Comparison of ENCODE assay signal across 9 cellular contexts in the genomic region with DNA sequence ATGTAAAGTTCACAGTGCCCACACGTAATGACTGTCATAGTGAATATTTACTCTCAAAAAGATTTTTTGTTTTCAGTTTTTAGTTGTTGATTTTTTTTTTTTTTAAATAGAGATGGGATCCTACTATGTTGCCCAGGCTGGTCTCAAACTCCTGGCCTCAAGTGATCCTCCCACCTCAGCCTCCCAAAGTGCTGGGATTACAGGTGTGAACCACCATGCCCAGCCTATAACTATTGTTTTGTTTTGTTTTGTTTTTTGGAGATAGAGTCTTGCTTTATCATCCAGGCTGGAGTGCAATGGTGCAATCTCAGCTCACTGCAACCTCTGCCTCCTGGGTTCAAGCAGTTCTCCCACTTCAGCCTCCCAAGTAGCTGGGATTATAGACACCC. TPM values are rescaled to one million over a fixed set of nuclear protein-coding genes. Genes with fewer than 3 reads are reported as not detected.
DNase-seq lines count a peak whose midpoint lies in the region; ATAC-seq, FAIRE-seq and TF ChIP-seq lines count a peak whose summit lies in the region.
"Not testable (repeated sequence)": the region's sequence is repeated elsewhere in the genome, so short reads cannot be mapped to it uniquely, and the experiment has no call there.
"Had no signal": no experiment of that assay in that cellular context is flagged by ENCODE, and none has a peak within 500 bp of the region (broad histone marks: within the 10 kb centered on the region; RNA-seq: fewer than 3 reads in every experiment).

No MANE protein-coding gene starts in this region.

- in situ Hi-C loops in HepG2 (cut with HindIII; ENCODE audit: extremely low pct_ligation_motif_present, low pct_unique_long_range_greater_than_20kb); transverse colon (cut with MboI; ENCODE audit: low pct_ligation_motif_present in 1 of 4, low pct_unique_long_range_greater_than_20kb in 1 of 4, low sequenced_read_pairs in 3 of 4): not testable (repeated sequence)

- not testable (repeated sequence) for H3K27me3 ChIP-seq in SJCRH30; dorsolateral prefrontal cortex; HepG2 (ENCODE audit: control insufficient read depth in 1 of 2, insufficient read depth in 2 of 2, low read length in 2 of 2); stomach; transverse colon

- not testable (repeated sequence) for H2AFZ ChIP-seq in HepG2 (ENCODE audit: low read length)

- DNase-seq in SJCRH30; dorsolateral prefrontal cortex; HepG2 (ENCODE audit: low spot score); stomach; transverse colon: not testable (repeated sequence)

- H3K36me3 Mint-ChIP-seq in brain; nephron (ENCODE audit: low read depth): not testable (repeated sequence)

- H3K9me3 ChIP-seq in SJCRH30 (replicated peaks); HepG2 (ENCODE audit: low read length); stomach; transverse colon: not testable (repeated sequence)

- H3K9ac ChIP-seq in HepG2 (ENCODE audit: insufficient read depth, low read depth, low read length) = peak overlapping the region; percentile 48; the same call in 1 of the 2 replicates

- TF ChIP-seq EP300 in HepG2 (IDR thresholded peaks at IDR 0.05; ENCODE audit: low read depth in 2 of 2, low read length in 2 of 2); HepG2 (CRISPR knock-in tag; IDR thresholded peaks at IDR 0.05; ENCODE audit: borderline replicate concordance); stomach (IDR thresholded peaks at IDR 0.05); transverse colon (IDR thresholded peaks at IDR 0.05; ENCODE audit: low read depth): not testable (repeated sequence)

- peak overlapping the region; percentile 74 for H3K4me2 ChIP-seq in HepG2 (ENCODE audit: low read depth, low read length)

- not testable (repeated sequence) for TF ChIP-seq POLR2A in HepG2 (IDR thresholded peaks at IDR 0.05; ENCODE audit: insufficient read depth in 1 of 2, low read depth in 2 of 2, low read length in 2 of 2); stomach (IDR thresholded peaks at IDR 0.05); transverse colon (IDR thresholded peaks at IDR 0.05)

- H3K27me3 Mint-ChIP-seq in brain; nephron (ENCODE audit: low read depth): not testable (repeated sequence)

- peaks cover 46% of the 10 kb centered on the region for H3K4me1 Mint-ChIP-seq in brain
- H3K4me1 Mint-ChIP-seq in nephron = peaks cover 50% of the 10 kb centered on the region

- H4K20me1 ChIP-seq in HepG2 (ENCODE audit: insufficient read depth, low read length) = not testable (repeated sequence)

- not testable (repeated sequence) for TF ChIP-seq RAD21 in HepG2 (CRISPR knock-in tag; IDR thresholded peaks at IDR 0.05)

- POLR2A ChIA-PET in HepG2 (lab: Yijun Ruan, JAX) = interaction anchor here (1.5 kb wide), 1 partner anchor 44 kb away, joined by 8 read pairs; no protein-coding TSS in a partner anchor

- peak overlapping the region in 4 of 5 experiments; percentile 34 to 94 (median 83) for H3K27ac Mint-ChIP-seq in brain
- peak overlapping the region; percentile 63 to 80 (median 73) for H3K27ac Mint-ChIP-seq in nephron

- H3K4me3 Mint-ChIP-seq in brain, nephron: not testable (repeated sequence)

- H3K27ac ChIP-seq in SJCRH30 = peak overlapping the region; percentile 85
- H3K27ac ChIP-seq in dorsolateral prefrontal cortex = peak overlapping the region; percentile 35 to 100 (median 96)
- peak overlapping the region; percentile 71 for H3K27ac ChIP-seq in HepG2 (ENCODE audit: extremely low read length, insufficient read depth, low read length)
- H3K27ac ChIP-seq in stomach = peak overlapping the region in 4 of 5 donors; percentile 31 to 56 (median 40)
- H3K27ac ChIP-seq in transverse colon = peak overlapping the region in 3 of 4 donors; percentile 11 to 35 (median 21)

- 21% methylated on average over 1 of the region's 1 CpG for WGBS in HepG2 (ENCODE audit: low lambda C conversion rate)
- 44 to 91% (median 46%) methylated on average over 1 of the region's 1 CpG for WGBS in stomach, 5 donors
- 80 to 84% methylated on average over 1 of the region's 1 CpG for WGBS in transverse colon (ENCODE audit: low coverage in 1 of 2), 2 donors

- H3K36me3 ChIP-seq in SJCRH30; HepG2 (replicated peaks in 1 of 2; ENCODE audit: control insufficient read depth in 1 of 2, insufficient read depth in 2 of 2, low read length in 2 of 2); stomach; transverse colon: not testable (repeated sequence)

- TF ChIP-seq CTCF in brain (conservative IDR thresholded peaks at IDR 0.05); dorsolateral prefrontal cortex (IDR thresholded peaks at IDR 0.05 in 54 of 56, conservative IDR thresholded peaks at IDR 0.05 in 2 of 56; ENCODE audit: low read depth in 1 of 56, partially characterized antibody in 56 of 56); HepG2 (CRISPR knock-in tag; IDR thresholded peaks at IDR 0.05); nephron (IDR thresholded peaks at IDR 0.05; ENCODE audit: unreplicated experiment in 3 of 3); stomach (IDR thresholded peaks at IDR 0.05); transverse colon (IDR thresholded peaks at IDR 0.05): not testable (repeated sequence)

- BruUV-seq in HepG2 (replicated peaks; lab: Mats Ljungman, UMichigan) = not testable (repeated sequence)

- not testable (repeated sequence) for H3K4me3 ChIP-seq in SJCRH30, dorsolateral prefrontal cortex, stomach, transverse colon
- peak overlapping the region in 1 of 3 experiments; percentile 39; a peak in 2 of 6 replicates for H3K4me3 ChIP-seq in HepG2 (replicated peaks in 1 of 3; ENCODE audit: insufficient read depth in 1 of 3, low read depth in 2 of 3, low read length in 3 of 3)

- not testable (repeated sequence) for FAIRE-seq in HepG2 (lab: Jason Lieb, UNC)

- not testable (repeated sequence) for H3K79me2 ChIP-seq in HepG2 (ENCODE audit: insufficient read depth, low read length)

- not testable (repeated sequence) for H3K9me3 Mint-ChIP-seq in brain, nephron

- intact Hi-C loops in dorsolateral prefrontal cortex (cut with DNase I); HepG2 (cut with micrococcal nuclease; ENCODE audit: unreplicated experiment); stomach (cut with DNase I; ENCODE audit: low total_unique reads); transverse colon (cut with DNase I; ENCODE audit: low total_unique reads): not testable (repeated sequence)

- H3K4me1 ChIP-seq in SJCRH30 (peaks cover 35% of the 10 kb centered on the region), HepG2 (ENCODE audit: insufficient read depth, low read length) (peaks cover 74% of the 10 kb centered on the region), stomach (peaks cover 40 to 81% (median 49%) of the 10 kb centered on the region in 4 donors), transverse colon (peaks cover 5 to 34% (median 8%) of the 10 kb centered on the region in 4 donors)

- CTCF ChIA-PET in HepG2 (lab: Yijun Ruan, JAX; ENCODE audit: low intra/inter-chr PET ratio, low total read pairs) = not testable (repeated sequence)

- ATAC-seq in HepG2 = not testable (repeated sequence)

RNA-seq across cellular contexts. Expression of a gene that starts 50.3 kb away (rescaled TPM):
- not detected in 2 replicates for total RNA-seq in SJCRH30 (2014; rRNA removed; shearing (Covaris generic))
- polyA plus RNA-seq in brain (ENCODE audit: insufficient read depth, low read depth, low replicate concordance) (148 TPM), HepG2 (2011; rRNA removed) (9.8 and 10.0 TPM in 2 replicates), stomach (10 to 100 TPM; 15.0 to 63.3 (median 62.2) TPM)
- total RNA-seq in dorsolateral prefrontal cortex (10 to 100 TPM in 20 of 120 experiments, 1 to 10 TPM in 97, under 1 TPM in 3; 0.82 to 20.2 (median 5.1) TPM), HepG2 (2016; rRNA removed; fragmentation: Illumina TruSeq; extraction: Trizol) (0.70 and 0.95 TPM in 2 replicates), stomach (100 to 1,000 TPM; 104 to 567 (median 188) TPM), transverse colon (100 to 1,000 TPM; 190 to 551 (median 434) TPM)
- total RNA-seq in HepG2 (2016; cell fraction: cytosol; rRNA removed; fragmentation: Illumina TruSeq; extraction: Trizol; ENCODE audit: low read depth) = 0.10 and 0.18 TPM in 2 replicates
- 0.51 and 1.0 TPM in 2 replicates for total RNA-seq in HepG2 (2016; cell fraction: insoluble cytoplasmic fraction; rRNA removed; fragmentation: Illumina TruSeq; extraction: Trizol)
- 0.17 and 0.31 TPM in 2 replicates for total RNA-seq in HepG2 (2016; cell fraction: membrane; rRNA removed; fragmentation: Illumina TruSeq; extraction: Trizol)
- 1.9 and 2.1 TPM in 2 replicates for total RNA-seq in HepG2 (2016; cell fraction: nucleus; rRNA removed; fragmentation: Illumina TruSeq; extraction: Trizol)
- 3.0 and 7.2 TPM in 2 replicates for polyA plus RNA-seq in HepG2 (2011; cell fraction: cytosol; rRNA removed)
- 4.1 and 7.8 TPM in 2 replicates for polyA plus RNA-seq in HepG2 (2011; cell fraction: nucleus; rRNA removed)
- polyA plus RNA-seq in HepG2 (2012) = 25.1 and 45.8 TPM in 2 replicates
- polyA plus RNA-seq in HepG2 (2016; cell fraction: cytosol; fragmentation: Illumina TruSeq; extraction: Trizol; ENCODE audit: low read depth) = 0.11 and 0.24 TPM in 2 replicates
- 0.56 and 1.3 TPM in 2 replicates for polyA plus RNA-seq in HepG2 (2016; cell fraction: insoluble cytoplasmic fraction; fragmentation: Illumina TruSeq; extraction: Trizol; ENCODE audit: low read depth)
- 0.18 and 0.21 TPM in 2 replicates for polyA plus RNA-seq in HepG2 (2016; cell fraction: membrane; fragmentation: Illumina TruSeq; extraction: Trizol; ENCODE audit: low read depth)
- 2.6 and 4.5 TPM in 2 replicates for polyA plus RNA-seq in HepG2 (2016; cell fraction: nucleus; fragmentation: Illumina TruSeq; extraction: Trizol; ENCODE audit: insufficient read depth, low read depth)
- polyA minus RNA-seq in HepG2 (2011; rRNA and poly(A)+ RNA removed; ENCODE audit: low replicate concordance) = 1.1 and 21.8 TPM in 2 replicates
- 16.0 and 28.9 TPM in 2 replicates for polyA minus RNA-seq in HepG2 (2011; cell fraction: cytosol; rRNA and poly(A)+ RNA removed)
- 5.7 and 10.7 TPM in 2 replicates for polyA minus RNA-seq in HepG2 (2011; cell fraction: nucleus; rRNA and poly(A)+ RNA removed)
- total RNA-seq: Right ventricle myocardium superior had no signal
- polyA plus RNA-seq: IgD-negative memory B cell had no signal

RNA-seq across cellular contexts. Expression of a gene that starts 55.9 kb away (rescaled TPM):
- total RNA-seq in SJCRH30 (2014; rRNA removed; shearing (Covaris generic)) = 5.8 and 7.3 TPM in 2 replicates
- 8.3 TPM for polyA plus RNA-seq in brain (ENCODE audit: insufficient read depth, low read depth, low replicate concordance)
- total RNA-seq in dorsolateral prefrontal cortex = 10 to 100 TPM; 22.2 to 62.8 (median 36.2) TPM
- 13.3 and 15.3 TPM in 2 replicates for total RNA-seq in HepG2 (2016; rRNA removed; fragmentation: Illumina TruSeq; extraction: Trizol)
- total RNA-seq in HepG2 (2016; cell fraction: cytosol; rRNA removed; fragmentation: Illumina TruSeq; extraction: Trizol; ENCODE audit: low read depth) = 14.8 and 17.2 TPM in 2 replicates
- 13.7 and 14.2 TPM in 2 replicates for total RNA-seq in HepG2 (2016; cell fraction: insoluble cytoplasmic fraction; rRNA removed; fragmentation: Illumina TruSeq; extraction: Trizol)
- total RNA-seq in HepG2 (2016; cell fraction: membrane; rRNA removed; fragmentation: Illumina TruSeq; extraction: Trizol) = 9.3 and 11.0 TPM in 2 replicates
- 16.2 and 19.2 TPM in 2 replicates for total RNA-seq in HepG2 (2016; cell fraction: nucleus; rRNA removed; fragmentation: Illumina TruSeq; extraction: Trizol)
- 6.6 and 7.2 TPM in 2 replicates for polyA plus RNA-seq in HepG2 (2011; rRNA removed)
- 4.1 and 5.0 TPM in 2 replicates for polyA plus RNA-seq in HepG2 (2011; cell fraction: cytosol; rRNA removed)
- polyA plus RNA-seq in HepG2 (2011; cell fraction: nucleus; rRNA removed) = 5.8 and 10.1 TPM in 2 replicates
- polyA plus RNA-seq in HepG2 (2012) = 5.7 and 6.7 TPM in 2 replicates
- polyA plus RNA-seq in HepG2 (2016; cell fraction: cytosol; fragmentation: Illumina TruSeq; extraction: Trizol; ENCODE audit: low read depth) = 0.63 and 0.68 TPM in 2 replicates
- polyA plus RNA-seq in HepG2 (2016; cell fraction: insoluble cytoplasmic fraction; fragmentation: Illumina TruSeq; extraction: Trizol; ENCODE audit: low read depth) = 7.7 and 7.8 TPM in 2 replicates
- polyA plus RNA-seq in HepG2 (2016; cell fraction: membrane; fragmentation: Illumina TruSeq; extraction: Trizol; ENCODE audit: low read depth) = 1.3 and 1.7 TPM in 2 replicates
- 6.0 and 6.4 TPM in 2 replicates for polyA plus RNA-seq in HepG2 (2016; cell fraction: nucleus; fragmentation: Illumina TruSeq; extraction: Trizol; ENCODE audit: insufficient read depth, low read depth)
- polyA minus RNA-seq in HepG2 (2011; rRNA and poly(A)+ RNA removed; ENCODE audit: low replicate concordance) = 85.5 and 144 TPM in 2 replicates
- 17.1 and 17.6 TPM in 2 replicates for polyA minus RNA-seq in HepG2 (2011; cell fraction: cytosol; rRNA and poly(A)+ RNA removed)
- polyA minus RNA-seq in HepG2 (2011; cell fraction: nucleus; rRNA and poly(A)+ RNA removed) = 40.7 and 56.8 TPM in 2 replicates
- 10 to 100 TPM in 4 of 5 donors, 1 to 10 TPM in 1; 9.7 to 32.7 (median 17.3) TPM for total RNA-seq in stomach
- polyA plus RNA-seq in stomach = 1 to 10 TPM; 2.2 to 9.9 (median 3.9) TPM
- 10 to 100 TPM; 10.6 to 55.4 (median 22.8) TPM for total RNA-seq in transverse colon

Comparison
In these comparisons a context has a peak if more than half of its experiments do, and no peak if none do; other contexts are left out.
1. H3K27ac ChIP-seq: peak in every context shown above with its lines; median percentile 96 in dorsolateral prefrontal cortex; 85 in SJCRH30; 71 in HepG2; 40 in stomach; 21 in transverse colon.
2. RNA of a gene that starts 50.3 kb away (total RNA-seq): 190 to 551 TPM in transverse colon and 104 to 567 TPM in stomach; 0.82 to 20.2 TPM in dorsolateral prefrontal cortex, 0.10 to 2.1 TPM in HepG2 and not detected in SJCRH30; every median in the first group is over 4 times any median in the second.